ENCODE assay signal across 1 cellular context in the genomic region with DNA sequence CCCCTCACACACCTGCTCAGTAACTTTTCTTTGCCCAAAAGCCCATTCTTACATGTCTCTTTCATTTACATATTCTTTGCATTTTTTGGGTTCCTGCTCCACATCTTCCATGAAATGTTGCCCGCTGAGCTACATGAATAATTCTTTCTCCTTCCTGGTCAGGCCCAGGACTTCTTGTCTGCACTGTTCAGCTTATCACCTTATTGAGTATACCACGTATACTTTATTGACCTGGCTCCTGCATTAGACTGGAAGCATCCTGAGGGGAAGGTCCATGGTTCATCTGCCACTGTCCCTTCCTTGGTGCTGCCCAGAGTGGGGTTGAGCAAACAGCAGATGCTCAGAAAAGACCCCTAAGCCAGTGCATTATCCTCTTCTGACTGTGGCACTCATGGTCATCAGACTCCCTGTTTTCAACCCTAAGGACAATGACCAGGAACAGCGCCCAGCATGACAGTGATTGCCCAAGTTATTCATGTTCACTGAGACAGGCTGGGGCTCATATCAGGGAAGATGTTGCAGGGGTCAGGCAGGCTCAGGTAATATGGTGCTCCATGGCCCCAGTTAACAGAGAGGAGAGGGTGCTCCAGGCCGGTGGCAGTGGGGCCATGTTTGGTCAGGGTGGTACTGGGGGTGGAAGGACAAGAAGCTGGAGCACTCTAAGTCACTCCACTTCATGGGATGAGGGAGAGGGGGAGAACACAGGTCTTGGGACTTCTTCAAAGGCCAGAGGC.
TF ChIP-seq lines count a peak whose summit lies in the region.

No MANE protein-coding gene starts in this region.

TF ChIP-seq in HepG2, 621 proteins besides CTCF, POLR2A, EP300 and RAD21 (continued from another document):
- TF ChIP-seq, protein P1, sequence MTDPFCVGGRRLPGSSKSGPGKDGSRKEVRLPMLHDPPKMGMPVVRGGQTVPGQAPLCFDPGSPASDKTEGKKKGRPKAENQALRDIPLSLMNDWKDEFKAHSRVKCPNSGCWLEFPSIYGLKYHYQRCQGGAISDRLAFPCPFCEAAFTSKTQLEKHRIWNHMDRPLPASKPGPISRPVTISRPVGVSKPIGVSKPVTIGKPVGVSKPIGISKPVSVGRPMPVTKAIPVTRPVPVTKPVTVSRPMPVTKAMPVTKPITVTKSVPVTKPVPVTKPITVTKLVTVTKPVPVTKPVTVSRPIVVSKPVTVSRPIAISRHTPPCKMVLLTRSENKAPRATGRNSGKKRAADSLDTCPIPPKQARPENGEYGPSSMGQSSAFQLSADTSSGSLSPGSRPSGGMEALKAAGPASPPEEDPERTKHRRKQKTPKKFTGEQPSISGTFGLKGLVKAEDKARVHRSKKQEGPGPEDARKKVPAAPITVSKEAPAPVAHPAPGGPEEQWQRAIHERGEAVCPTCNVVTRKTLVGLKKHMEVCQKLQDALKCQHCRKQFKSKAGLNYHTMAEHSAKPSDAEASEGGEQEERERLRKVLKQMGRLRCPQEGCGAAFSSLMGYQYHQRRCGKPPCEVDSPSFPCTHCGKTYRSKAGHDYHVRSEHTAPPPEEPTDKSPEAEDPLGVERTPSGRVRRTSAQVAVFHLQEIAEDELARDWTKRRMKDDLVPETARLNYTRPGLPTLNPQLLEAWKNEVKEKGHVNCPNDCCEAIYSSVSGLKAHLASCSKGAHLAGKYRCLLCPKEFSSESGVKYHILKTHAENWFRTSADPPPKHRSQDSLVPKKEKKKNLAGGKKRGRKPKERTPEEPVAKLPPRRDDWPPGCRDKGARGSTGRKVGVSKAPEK (CRISPR knock-in tag; IDR thresholded peaks at IDR 0.05; ENCODE audit: borderline replicate concordance) = no peak
- TF ChIP-seq, protein P2, sequence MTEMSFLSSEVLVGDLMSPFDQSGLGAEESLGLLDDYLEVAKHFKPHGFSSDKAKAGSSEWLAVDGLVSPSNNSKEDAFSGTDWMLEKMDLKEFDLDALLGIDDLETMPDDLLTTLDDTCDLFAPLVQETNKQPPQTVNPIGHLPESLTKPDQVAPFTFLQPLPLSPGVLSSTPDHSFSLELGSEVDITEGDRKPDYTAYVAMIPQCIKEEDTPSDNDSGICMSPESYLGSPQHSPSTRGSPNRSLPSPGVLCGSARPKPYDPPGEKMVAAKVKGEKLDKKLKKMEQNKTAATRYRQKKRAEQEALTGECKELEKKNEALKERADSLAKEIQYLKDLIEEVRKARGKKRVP (CRISPR knock-in tag; IDR thresholded peaks at IDR 0.05) = peak in 1 of 2 experiments; percentile 42; a peak in 1 of 4 replicates
- TF ChIP-seq PHF20 (CRISPR knock-in tag; IDR thresholded peaks at IDR 0.05) (0 out of 2 replicates have a peak, but pooled peaks have one; percentile 13), ZNF557 (CRISPR knock-in tag; IDR thresholded peaks at IDR 0.05) (0 out of 2 replicates have a peak, but pooled peaks have one; percentile 54), ZBTB1 (CRISPR knock-in tag; IDR thresholded peaks at IDR 0.05; ENCODE audit: borderline replicate concordance) (no peak; the same call in 1 of the 2 replicates), ESRRA (CRISPR knock-in tag; IDR thresholded peaks at IDR 0.05; ENCODE audit: low read depth) (0 out of 2 replicates have a peak, but pooled peaks have one; percentile 10), XRCC5 (optimal IDR thresholded peaks at IDR 0.05; ENCODE audit: low read length) (no peak), ZNF136 (CRISPR knock-in tag; IDR thresholded peaks at IDR 0.05; ENCODE audit: low read depth) (peak; percentile 77; the same call in 1 of the 2 replicates), SMYD3 (CRISPR knock-in tag; IDR thresholded peaks at IDR 0.05) (no peak), ZFYVE20 (CRISPR knock-in tag; IDR thresholded peaks at IDR 0.05; ENCODE audit: borderline replicate concordance, low read depth) (no peak), DNMT3B (CRISPR knock-in tag; conservative IDR thresholded peaks at IDR 0.05) (no peak), ZNF274 (CRISPR knock-in tag; IDR thresholded peaks at IDR 0.05) (no peak), ZNF354B (CRISPR knock-in tag; IDR thresholded peaks at IDR 0.05) (0 out of 2 replicates have a peak, but pooled peaks have one; percentile 13), DMAP1 (CRISPR knock-in tag; IDR thresholded peaks at IDR 0.05) (no peak), ETV5 (CRISPR knock-in tag; IDR thresholded peaks at IDR 0.05; ENCODE audit: borderline replicate concordance) (0 out of 2 replicates have a peak, but pooled peaks have one; percentile 26), SP1 (IDR thresholded peaks at IDR 0.05) (no peak), SP1 (CRISPR knock-in tag; IDR thresholded peaks at IDR 0.05) (no peak), MAFK (conservative IDR thresholded peaks at IDR 0.05 in 1 of 2, IDR thresholded peaks at IDR 0.05 in 1 of 2; ENCODE audit: low read length in 2 of 2) (no peak), MAFF (IDR thresholded peaks at IDR 0.05; ENCODE audit: low read depth, low read length) (no peak), TOE1 (CRISPR knock-in tag; IDR thresholded peaks at IDR 0.05) (0 out of 2 replicates have a peak, but pooled peaks have one; percentile 9), CEBPB (IDR thresholded peaks at IDR 0.05; ENCODE audit: borderline replicate concordance, low read depth, low read length) (no peak), HOXA5 (CRISPR knock-in tag; IDR thresholded peaks at IDR 0.05) (no peak), TEAD3 (CRISPR knock-in tag; optimal IDR thresholded peaks at IDR 0.05; ENCODE audit: borderline replicate concordance) (no peak), ZKSCAN1 (IDR thresholded peaks at IDR 0.05; ENCODE audit: low read length) (0 out of 2 replicates have a peak, but pooled peaks have one; percentile 17), BORCS8-MEF2B (CRISPR knock-in tag; IDR thresholded peaks at IDR 0.05) (0 out of 2 replicates have a peak, but pooled peaks have one; percentile 25), ZNF772 (CRISPR knock-in tag; IDR thresholded peaks at IDR 0.05) (0 out of 2 replicates have a peak, but pooled peaks have one; percentile 21), NFATC3 (CRISPR knock-in tag; IDR thresholded peaks at IDR 0.05) (0 out of 2 replicates have a peak, but pooled peaks have one; percentile 77), ZNF879 (CRISPR knock-in tag; IDR thresholded peaks at IDR 0.05) (no peak), KDM5B (CRISPR knock-in tag; IDR thresholded peaks at IDR 0.05; ENCODE audit: borderline replicate concordance) (0 out of 2 replicates have a peak, but pooled peaks have one; percentile 63), ZNF616 (CRISPR knock-in tag; IDR thresholded peaks at IDR 0.05; ENCODE audit: low read depth) (no peak), ZNF30 (CRISPR knock-in tag; IDR thresholded peaks at IDR 0.05) (no peak), ZNF577 (CRISPR knock-in tag; IDR thresholded peaks at IDR 0.05; ENCODE audit: borderline replicate concordance, low read depth) (no peak), ZNF441 (CRISPR knock-in tag; IDR thresholded peaks at IDR 0.05; ENCODE audit: borderline replicate concordance) (no peak)
- TF ChIP-seq, protein P3, sequence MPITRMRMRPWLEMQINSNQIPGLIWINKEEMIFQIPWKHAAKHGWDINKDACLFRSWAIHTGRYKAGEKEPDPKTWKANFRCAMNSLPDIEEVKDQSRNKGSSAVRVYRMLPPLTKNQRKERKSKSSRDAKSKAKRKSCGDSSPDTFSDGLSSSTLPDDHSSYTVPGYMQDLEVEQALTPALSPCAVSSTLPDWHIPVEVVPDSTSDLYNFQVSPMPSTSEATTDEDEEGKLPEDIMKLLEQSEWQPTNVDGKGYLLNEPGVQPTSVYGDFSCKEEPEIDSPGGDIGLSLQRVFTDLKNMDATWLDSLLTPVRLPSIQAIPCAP (CRISPR knock-in tag; IDR thresholded peaks at IDR 0.05; ENCODE audit: low read depth) = no peak
- TF ChIP-seq, protein P4, sequence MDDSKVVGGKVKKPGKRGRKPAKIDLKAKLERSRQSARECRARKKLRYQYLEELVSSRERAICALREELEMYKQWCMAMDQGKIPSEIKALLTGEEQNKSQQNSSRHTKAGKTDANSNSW (CRISPR knock-in tag; IDR thresholded peaks at IDR 0.05; ENCODE audit: borderline replicate concordance) = no peak
- TF ChIP-seq, protein P5, sequence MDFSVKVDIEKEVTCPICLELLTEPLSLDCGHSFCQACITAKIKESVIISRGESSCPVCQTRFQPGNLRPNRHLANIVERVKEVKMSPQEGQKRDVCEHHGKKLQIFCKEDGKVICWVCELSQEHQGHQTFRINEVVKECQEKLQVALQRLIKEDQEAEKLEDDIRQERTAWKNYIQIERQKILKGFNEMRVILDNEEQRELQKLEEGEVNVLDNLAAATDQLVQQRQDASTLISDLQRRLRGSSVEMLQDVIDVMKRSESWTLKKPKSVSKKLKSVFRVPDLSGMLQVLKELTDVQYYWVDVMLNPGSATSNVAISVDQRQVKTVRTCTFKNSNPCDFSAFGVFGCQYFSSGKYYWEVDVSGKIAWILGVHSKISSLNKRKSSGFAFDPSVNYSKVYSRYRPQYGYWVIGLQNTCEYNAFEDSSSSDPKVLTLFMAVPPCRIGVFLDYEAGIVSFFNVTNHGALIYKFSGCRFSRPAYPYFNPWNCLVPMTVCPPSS (IDR thresholded peaks at IDR 0.05) = no peak
- TF ChIP-seq, protein P6, sequence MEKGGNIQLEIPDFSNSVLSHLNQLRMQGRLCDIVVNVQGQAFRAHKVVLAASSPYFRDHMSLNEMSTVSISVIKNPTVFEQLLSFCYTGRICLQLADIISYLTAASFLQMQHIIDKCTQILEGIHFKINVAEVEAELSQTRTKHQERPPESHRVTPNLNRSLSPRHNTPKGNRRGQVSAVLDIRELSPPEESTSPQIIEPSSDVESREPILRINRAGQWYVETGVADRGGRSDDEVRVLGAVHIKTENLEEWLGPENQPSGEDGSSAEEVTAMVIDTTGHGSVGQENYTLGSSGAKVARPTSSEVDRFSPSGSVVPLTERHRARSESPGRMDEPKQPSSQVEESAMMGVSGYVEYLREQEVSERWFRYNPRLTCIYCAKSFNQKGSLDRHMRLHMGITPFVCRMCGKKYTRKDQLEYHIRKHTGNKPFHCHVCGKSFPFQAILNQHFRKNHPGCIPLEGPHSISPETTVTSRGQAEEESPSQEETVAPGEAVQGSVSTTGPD (CRISPR knock-in tag; IDR thresholded peaks at IDR 0.05) = no peak
- TF ChIP-seq, protein P7, sequence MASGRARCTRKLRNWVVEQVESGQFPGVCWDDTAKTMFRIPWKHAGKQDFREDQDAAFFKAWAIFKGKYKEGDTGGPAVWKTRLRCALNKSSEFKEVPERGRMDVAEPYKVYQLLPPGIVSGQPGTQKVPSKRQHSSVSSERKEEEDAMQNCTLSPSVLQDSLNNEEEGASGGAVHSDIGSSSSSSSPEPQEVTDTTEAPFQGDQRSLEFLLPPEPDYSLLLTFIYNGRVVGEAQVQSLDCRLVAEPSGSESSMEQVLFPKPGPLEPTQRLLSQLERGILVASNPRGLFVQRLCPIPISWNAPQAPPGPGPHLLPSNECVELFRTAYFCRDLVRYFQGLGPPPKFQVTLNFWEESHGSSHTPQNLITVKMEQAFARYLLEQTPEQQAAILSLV (CRISPR knock-in tag; IDR thresholded peaks at IDR 0.05; ENCODE audit: borderline replicate concordance) = no peak
- TF ChIP-seq, protein P8, sequence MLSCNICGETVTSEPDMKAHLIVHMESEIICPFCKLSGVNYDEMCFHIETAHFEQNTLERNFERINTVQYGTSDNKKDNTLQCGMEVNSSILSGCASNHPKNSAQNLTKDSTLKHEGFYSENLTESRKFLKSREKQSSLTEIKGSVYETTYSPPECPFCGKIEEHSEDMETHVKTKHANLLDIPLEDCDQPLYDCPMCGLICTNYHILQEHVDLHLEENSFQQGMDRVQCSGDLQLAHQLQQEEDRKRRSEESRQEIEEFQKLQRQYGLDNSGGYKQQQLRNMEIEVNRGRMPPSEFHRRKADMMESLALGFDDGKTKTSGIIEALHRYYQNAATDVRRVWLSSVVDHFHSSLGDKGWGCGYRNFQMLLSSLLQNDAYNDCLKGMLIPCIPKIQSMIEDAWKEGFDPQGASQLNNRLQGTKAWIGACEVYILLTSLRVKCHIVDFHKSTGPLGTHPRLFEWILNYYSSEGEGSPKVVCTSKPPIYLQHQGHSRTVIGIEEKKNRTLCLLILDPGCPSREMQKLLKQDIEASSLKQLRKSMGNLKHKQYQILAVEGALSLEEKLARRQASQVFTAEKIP (CRISPR knock-in tag; IDR thresholded peaks at IDR 0.05; ENCODE audit: borderline replicate concordance) = no peak
- TF ChIP-seq, protein P9, sequence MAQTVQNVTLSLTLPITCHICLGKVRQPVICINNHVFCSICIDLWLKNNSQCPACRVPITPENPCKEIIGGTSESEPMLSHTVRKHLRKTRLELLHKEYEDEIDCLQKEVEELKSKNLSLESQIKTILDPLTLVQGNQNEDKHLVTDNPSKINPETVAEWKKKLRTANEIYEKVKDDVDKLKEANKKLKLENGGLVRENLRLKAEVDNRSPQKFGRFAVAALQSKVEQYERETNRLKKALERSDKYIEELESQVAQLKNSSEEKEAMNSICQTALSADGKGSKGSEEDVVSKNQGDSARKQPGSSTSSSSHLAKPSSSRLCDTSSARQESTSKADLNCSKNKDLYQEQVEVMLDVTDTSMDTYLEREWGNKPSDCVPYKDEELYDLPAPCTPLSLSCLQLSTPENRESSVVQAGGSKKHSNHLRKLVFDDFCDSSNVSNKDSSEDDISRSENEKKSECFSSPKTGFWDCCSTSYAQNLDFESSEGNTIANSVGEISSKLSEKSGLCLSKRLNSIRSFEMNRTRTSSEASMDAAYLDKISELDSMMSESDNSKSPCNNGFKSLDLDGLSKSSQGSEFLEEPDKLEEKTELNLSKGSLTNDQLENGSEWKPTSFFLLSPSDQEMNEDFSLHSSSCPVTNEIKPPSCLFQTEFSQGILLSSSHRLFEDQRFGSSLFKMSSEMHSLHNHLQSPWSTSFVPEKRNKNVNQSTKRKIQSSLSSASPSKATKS (CRISPR knock-in tag; IDR thresholded peaks at IDR 0.05) = no peak
- TF ChIP-seq, protein P10, sequence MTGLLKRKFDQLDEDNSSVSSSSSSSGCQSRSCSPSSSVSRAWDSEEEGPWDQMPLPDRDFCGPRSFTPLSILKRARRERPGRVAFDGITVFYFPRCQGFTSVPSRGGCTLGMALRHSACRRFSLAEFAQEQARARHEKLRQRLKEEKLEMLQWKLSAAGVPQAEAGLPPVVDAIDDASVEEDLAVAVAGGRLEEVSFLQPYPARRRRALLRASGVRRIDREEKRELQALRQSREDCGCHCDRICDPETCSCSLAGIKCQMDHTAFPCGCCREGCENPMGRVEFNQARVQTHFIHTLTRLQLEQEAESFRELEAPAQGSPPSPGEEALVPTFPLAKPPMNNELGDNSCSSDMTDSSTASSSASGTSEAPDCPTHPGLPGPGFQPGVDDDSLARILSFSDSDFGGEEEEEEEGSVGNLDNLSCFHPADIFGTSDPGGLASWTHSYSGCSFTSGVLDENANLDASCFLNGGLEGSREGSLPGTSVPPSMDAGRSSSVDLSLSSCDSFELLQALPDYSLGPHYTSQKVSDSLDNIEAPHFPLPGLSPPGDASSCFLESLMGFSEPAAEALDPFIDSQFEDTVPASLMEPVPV (CRISPR knock-in tag; IDR thresholded peaks at IDR 0.05) = peak; percentile 39; the same call in 1 of the 2 replicates
